Comparison of ENCODE assay signal across 1 cellular context in genomic region chr16:56357765-56358322, GRCh38.
TF ChIP-seq lines count a peak whose summit lies in the region.

No MANE protein-coding gene starts in this region.

TF ChIP-seq in HepG2, 621 proteins besides CTCF, POLR2A, EP300 and RAD21 (continued from another document and continues in another):
- no peak for TF ChIP-seq NFAT5 (CRISPR knock-in tag; IDR thresholded peaks at IDR 0.05)
- no peak for TF ChIP-seq TOPORS (CRISPR knock-in tag; IDR thresholded peaks at IDR 0.05)
- TF ChIP-seq ZNF577 (CRISPR knock-in tag; IDR thresholded peaks at IDR 0.05; ENCODE audit: borderline replicate concordance, low read depth): no peak
- TF ChIP-seq ZNF607 (CRISPR knock-in tag; IDR thresholded peaks at IDR 0.05; ENCODE audit: borderline replicate concordance): peak; percentile 79
- TF ChIP-seq JUN (CRISPR knock-in tag; IDR thresholded peaks at IDR 0.05): no peak
- no peak for TF ChIP-seq DRAP1 (CRISPR knock-in tag; IDR thresholded peaks at IDR 0.05)
- peak; percentile 34; the same call in 1 of the 2 replicates for TF ChIP-seq ZNF644 (CRISPR knock-in tag; IDR thresholded peaks at IDR 0.05; ENCODE audit: low read depth)
- no peak for TF ChIP-seq SMYD3 (CRISPR knock-in tag; IDR thresholded peaks at IDR 0.05)
- no peak for TF ChIP-seq RFX5 (IDR thresholded peaks at IDR 0.05; ENCODE audit: low read depth, low read length)
- TF ChIP-seq RBM39 (IDR thresholded peaks at IDR 0.05; ENCODE audit: low read depth, low read length, poor library complexity, severe bottlenecking): peak; percentile 37
- no peak for TF ChIP-seq NFRKB (IDR thresholded peaks at IDR 0.05)
- TF ChIP-seq RXRA (CRISPR knock-in tag; IDR thresholded peaks at IDR 0.05): peak; percentile 66
- TF ChIP-seq HNRNPH1 (optimal IDR thresholded peaks at IDR 0.05; ENCODE audit: low read depth, low read length): no peak
- TF ChIP-seq HOXA7 (CRISPR knock-in tag; IDR thresholded peaks at IDR 0.05): no peak
- no peak for TF ChIP-seq ZBTB14 (CRISPR knock-in tag; IDR thresholded peaks at IDR 0.05)
- no peak for TF ChIP-seq SOX13 (IDR thresholded peaks at IDR 0.05)
- peak in 1 of 2 experiments; percentile 32; a peak in 1 of 4 replicates for TF ChIP-seq SOX13 (CRISPR knock-in tag; conservative IDR thresholded peaks at IDR 0.05 in 1 of 2, IDR thresholded peaks at IDR 0.05 in 1 of 2)
- no peak for TF ChIP-seq ZKSCAN5 (CRISPR knock-in tag; IDR thresholded peaks at IDR 0.05)
- TF ChIP-seq MAZ (IDR thresholded peaks at IDR 0.05; ENCODE audit: borderline replicate concordance, low read depth, low read length): peak; percentile 34; the same call in 1 of the 2 replicates
- TF ChIP-seq MAZ (CRISPR knock-in tag; IDR thresholded peaks at IDR 0.05; ENCODE audit: low read depth): 0 out of 2 replicates have a peak, but pooled peaks have one; percentile 59
- no peak for TF ChIP-seq ZNF749 (CRISPR knock-in tag; IDR thresholded peaks at IDR 0.05; ENCODE audit: borderline replicate concordance)
- no peak for TF ChIP-seq ZNF503 (CRISPR knock-in tag; IDR thresholded peaks at IDR 0.05)
- TF ChIP-seq ZBED4 (CRISPR knock-in tag; IDR thresholded peaks at IDR 0.05; ENCODE audit: borderline replicate concordance): no peak
- TF ChIP-seq KDM6A (CRISPR knock-in tag; IDR thresholded peaks at IDR 0.05; ENCODE audit: low read depth): no peak
- TF ChIP-seq LCORL (IDR thresholded peaks at IDR 0.05): no peak
- peak; percentile 77 for TF ChIP-seq LCORL (CRISPR knock-in tag; IDR thresholded peaks at IDR 0.05)
- TF ChIP-seq ZNF451 (CRISPR knock-in tag; IDR thresholded peaks at IDR 0.05): 0 out of 2 replicates have a peak, but pooled peaks have one; percentile 70
- TF ChIP-seq GTF2F1 (IDR thresholded peaks at IDR 0.05; ENCODE audit: low read length): no peak
- no peak for TF ChIP-seq ATAD3A (CRISPR knock-in tag; IDR thresholded peaks at IDR 0.05)
- peak; percentile 87 for TF ChIP-seq HIC2 (CRISPR knock-in tag; IDR thresholded peaks at IDR 0.05; ENCODE audit: low read depth)
- no peak for TF ChIP-seq RFXANK (CRISPR knock-in tag; IDR thresholded peaks at IDR 0.05)
- no peak for TF ChIP-seq EZH2 (conservative IDR thresholded peaks at IDR 0.05; ENCODE audit: low read depth, low read length)
- TF ChIP-seq CEBPB (IDR thresholded peaks at IDR 0.05; ENCODE audit: borderline replicate concordance, low read depth, low read length): peak; percentile 34; the same call in 1 of the 2 replicates
- no peak for TF ChIP-seq PRPF4 (IDR thresholded peaks at IDR 0.05; ENCODE audit: low read depth, low read length, poor library complexity, severe bottlenecking)
- peak; percentile 90 for TF ChIP-seq ZBTB7B (CRISPR knock-in tag; IDR thresholded peaks at IDR 0.05)
- no peak for TF ChIP-seq MAFK (conservative IDR thresholded peaks at IDR 0.05 in 1 of 2, IDR thresholded peaks at IDR 0.05 in 1 of 2; ENCODE audit: low read length in 2 of 2)
- TF ChIP-seq ZNF292 (CRISPR knock-in tag; IDR thresholded peaks at IDR 0.05; ENCODE audit: borderline replicate concordance, low read depth): peak; percentile 54; the same call in 1 of the 2 replicates
- TF ChIP-seq ZNF343 (CRISPR knock-in tag; IDR thresholded peaks at IDR 0.05): 0 out of 2 replicates have a peak, but pooled peaks have one; percentile 15
- peak; percentile 79; the same call in 1 of the 2 replicates for TF ChIP-seq ZNF274 (CRISPR knock-in tag; IDR thresholded peaks at IDR 0.05)
- TF ChIP-seq ZNF782 (CRISPR knock-in tag; IDR thresholded peaks at IDR 0.05; ENCODE audit: borderline replicate concordance): 0 out of 2 replicates have a peak, but pooled peaks have one; percentile 54
- TF ChIP-seq ZNF18 (CRISPR knock-in tag; IDR thresholded peaks at IDR 0.05; ENCODE audit: insufficient replicate concordance): no peak
- TF ChIP-seq TIGD3 (CRISPR knock-in tag; IDR thresholded peaks at IDR 0.05; ENCODE audit: borderline replicate concordance): no peak
- TF ChIP-seq ZNF839 (CRISPR knock-in tag; IDR thresholded peaks at IDR 0.05; ENCODE audit: borderline replicate concordance): 0 out of 2 replicates have a peak, but pooled peaks have one; percentile 76
- TF ChIP-seq TAF15 (IDR thresholded peaks at IDR 0.05; ENCODE audit: low read depth, low read length, poor library complexity, severe bottlenecking): no peak
- no peak for TF ChIP-seq ZFP36L1 (CRISPR knock-in tag; IDR thresholded peaks at IDR 0.05)
- TF ChIP-seq ZNF747 (CRISPR knock-in tag; IDR thresholded peaks at IDR 0.05; ENCODE audit: borderline replicate concordance): no peak
- peak; percentile 92 for TF ChIP-seq ZFX (CRISPR knock-in tag; IDR thresholded peaks at IDR 0.05; ENCODE audit: low read depth)
- no peak; the same call in 1 of the 2 replicates for TF ChIP-seq SRY (CRISPR knock-in tag; IDR thresholded peaks at IDR 0.05)
- TF ChIP-seq ZBTB20 (CRISPR knock-in tag; IDR thresholded peaks at IDR 0.05; ENCODE audit: borderline replicate concordance, low read depth): 0 out of 2 replicates have a peak, but pooled peaks have one; percentile 38
- 0 out of 2 replicates have a peak, but pooled peaks have one; percentile 59 for TF ChIP-seq ZNF598 (CRISPR knock-in tag; IDR thresholded peaks at IDR 0.05; ENCODE audit: borderline replicate concordance)
- no peak for TF ChIP-seq THYN1 (CRISPR knock-in tag; IDR thresholded peaks at IDR 0.05; ENCODE audit: borderline replicate concordance, low read depth)
- no peak for TF ChIP-seq TP53 (CRISPR knock-in tag; conservative IDR thresholded peaks at IDR 0.05)
